8 cellular contexts compared by ENCODE assay signal in the genomic region with DNA sequence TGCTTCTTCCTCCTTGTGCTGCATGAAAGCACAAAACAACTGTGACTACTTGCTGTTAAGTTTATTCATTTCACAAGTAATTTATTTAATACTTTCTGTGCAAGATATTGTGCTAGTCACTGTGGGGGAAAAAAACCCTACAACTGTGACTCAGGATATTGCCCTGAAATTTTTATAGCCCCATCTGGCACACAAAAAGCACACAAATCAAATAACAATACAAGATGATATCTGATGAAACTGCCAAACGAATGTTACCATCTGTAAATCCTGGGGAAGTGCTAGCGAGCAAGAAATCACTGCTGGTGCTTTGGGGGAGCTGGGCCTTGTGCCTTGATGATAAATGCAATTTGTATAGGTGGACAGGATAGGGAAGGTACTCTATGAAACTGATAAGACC.
DNase-seq lines count a peak whose midpoint lies in the region; ATAC-seq, FAIRE-seq and TF ChIP-seq lines count a peak whose summit lies in the region.

No MANE protein-coding gene starts in this region.

- H3K4me3 Mint-ChIP-seq in stimulated activated naive CD8-positive, alpha-beta T cell treated with anti-CD3 and anti-CD28 coated beads, Interleukin-15, Interleukin-2, amounts not matched to agents 100 ng/mL and 50 ng/mL, for 24 hours: peak overlapping the region; percentile 93
- H3K4me3 Mint-ChIP-seq in activated CD4-positive, alpha-beta memory T cell treated with anti-CD3 and anti-CD28 coated beads for 36 hours: peak overlapping the region; percentile 83

- H3K4me1 Mint-ChIP-seq in stimulated activated naive CD8-positive, alpha-beta T cell treated with anti-CD3 and anti-CD28 coated beads, Interleukin-15, Interleukin-2, amounts not matched to agents 100 ng/mL and 50 ng/mL, for 24 hours (ENCODE audit: low read depth): peaks cover 75% of the 10 kb centered on the region
- peaks cover 49% of the 10 kb centered on the region for H3K4me1 Mint-ChIP-seq in activated CD4-positive, alpha-beta memory T cell treated with anti-CD3 and anti-CD28 coated beads for 36 hours (ENCODE audit: low read depth)

- H3K27ac Mint-ChIP-seq in stimulated activated naive CD8-positive, alpha-beta T cell treated with anti-CD3 and anti-CD28 coated beads, Interleukin-15, Interleukin-2, amounts not matched to agents 100 ng/mL and 50 ng/mL, for 24 hours: peak overlapping the region; percentile 91
- H3K27ac Mint-ChIP-seq in activated CD4-positive, alpha-beta memory T cell treated with anti-CD3 and anti-CD28 coated beads for 36 hours: peak overlapping the region; percentile 87

- H3K9me3 Mint-ChIP-seq in stimulated activated naive CD8-positive, alpha-beta T cell treated with anti-CD3 and anti-CD28 coated beads, Interleukin-15, Interleukin-2, amounts not matched to agents 100 ng/mL and 50 ng/mL, for 24 hours: no peaks in the 10 kb centered on the region
- no peaks in the 10 kb centered on the region for H3K9me3 Mint-ChIP-seq in activated CD4-positive, alpha-beta memory T cell treated with anti-CD3 and anti-CD28 coated beads for 36 hours

- intact Hi-C loops in activated CD4-positive, alpha-beta memory T cell treated with anti-CD3 and anti-CD28 coated beads for 36 hours (cut with micrococcal nuclease): loop anchor here (1.0 to 5.0 kb wide), 7 partner anchors 7 to 1308 kb away; a partner anchor contains a TSS
- intact Hi-C loops in left lung (cut with DNase I): no loop called here

- no peaks in the 10 kb centered on the region for H3K27me3 Mint-ChIP-seq in stimulated activated naive CD8-positive, alpha-beta T cell treated with anti-CD3 and anti-CD28 coated beads, Interleukin-15, Interleukin-2, amounts not matched to agents 100 ng/mL and 50 ng/mL, for 24 hours
- H3K27me3 Mint-ChIP-seq in activated CD4-positive, alpha-beta memory T cell treated with anti-CD3 and anti-CD28 coated beads for 36 hours: no peaks in the 10 kb centered on the region

- H3K36me3 ChIP-seq in left lung: no peaks in the 10 kb centered on the region

- no peaks in the 10 kb centered on the region for H3K9me3 ChIP-seq in left lung

- TF ChIP-seq CTCF in left lung (IDR thresholded peaks at IDR 0.05): no peak

- CTCF ChIA-PET in activated CD4-positive, alpha-beta memory T cell treated with anti-CD3 and anti-CD28 coated beads for 36 hours (lab: Charles Lee): interaction anchor here (1.0 to 6.8 kb wide), 8 partner anchors 8 to 174 kb away, joined by 4 to 94 read pairs (median 18); no protein-coding TSS in a partner anchor

- DNase-seq in stimulated activated naive CD8-positive, alpha-beta T cell treated with anti-CD3 and anti-CD28 coated beads, Interleukin-15, Interleukin-2, amounts not matched to agents 100 U/mL and 50 U/mL, for 24 hours: no peak
- DNase-seq in activated CD4-positive, alpha-beta memory T cell treated with anti-CD3 and anti-CD28 coated beads for 36 hours: peak; percentile 21
- no peak for DNase-seq in left lung
- DNase-seq in NCI-H2029 treated with DMSO at 0.1 percent for 48 hours (lab: John Stamatoyannopoulos, UW): no peak
- no peak for DNase-seq in frontal cortex (ENCODE audit: low spot score in 2 of 2)
- DNase-seq in RKO (ENCODE audit: low spot score): no peak

- H3K27me3 ChIP-seq in left lung: peaks cover 3 to 32% of the 10 kb centered on the region in 2 donors

- ATAC-seq in stimulated activated naive CD8-positive, alpha-beta T cell treated with anti-CD3 and anti-CD28 coated beads, Interleukin-15, Interleukin-2, amounts not matched to agents 100 U/mL and 50 U/mL, for 24 hours: no peak
- ATAC-seq in left lung: no peak
- ATAC-seq in HG02610 (IDR thresholded peaks at IDR 0.05; ENCODE audit: unreplicated experiment): no peak

- H3K36me3 Mint-ChIP-seq in stimulated activated naive CD8-positive, alpha-beta T cell treated with anti-CD3 and anti-CD28 coated beads, Interleukin-15, Interleukin-2, amounts not matched to agents 100 ng/mL and 50 ng/mL, for 24 hours (ENCODE audit: low read depth): peaks cover 12% of the 10 kb centered on the region
- H3K36me3 Mint-ChIP-seq in activated CD4-positive, alpha-beta memory T cell treated with anti-CD3 and anti-CD28 coated beads for 36 hours: peaks cover 17% of the 10 kb centered on the region

- peak overlapping the region in 1 of 2 donors; percentile 79 for H3K4me3 ChIP-seq in left lung

- FAIRE-seq in frontal cortex (lab: Jason Lieb, UNC): no peak

- POLR2A ChIA-PET in activated CD4-positive, alpha-beta memory T cell treated with anti-CD3 and anti-CD28 coated beads for 36 hours (lab: Charles Lee): interaction anchor here (1.2 to 6.0 kb wide), 6 partner anchors 7 to 39 kb away, joined by 3 to 75 read pairs (median 8); no protein-coding TSS in a partner anchor

- H3K27ac ChIP-seq in left lung: peak overlapping the region; percentile 94 to 98

- H3K4me1 ChIP-seq in left lung: peaks cover 14 to 80% of the 10 kb centered on the region in 2 donors
